Comparison of ENCODE assay signal across 15 cellular contexts in genomic region chr14:23561259-23561658, GRCh38. TPM values are rescaled to one million over a fixed set of nuclear protein-coding genes. Genes with fewer than 3 reads are reported as not detected.
"Had no signal": no experiment of that assay in that cellular context is flagged by ENCODE, and none has a peak within 500 bp of the region (broad histone marks: within the 10 kb centered on the region; RNA-seq: fewer than 3 reads in every experiment).

No MANE protein-coding gene starts in this region.

- H3K27me3 ChIP-seq: ascending aorta, esophagus squamous epithelium, stomach had no signal

- H3K9me3 ChIP-seq: ascending aorta, esophagus squamous epithelium, stomach had no signal

- H3K79me2 ChIP-seq: parathyroid adenoma had no signal

- ATAC-seq: naive thymus-derived CD8-positive, alpha-beta T cell had no signal

- DNase-seq: activated CD4-positive, alpha-beta T cell treated with anti-CD3 and anti-CD28 coated beads, Interleukin-2, amount 50 U/mL, for 4 hours; activated naive CD4-positive, alpha-beta T cell treated with Interleukin-2 at 50 U/mL for 16 hours; activated T-cell treated with anti-CD3 and anti-CD28 coated beads for 4 hours; cerebellar nuclear complex; effector memory CD4-positive, alpha-beta T cell; esophagus squamous epithelium; naive thymus-derived CD8-positive, alpha-beta T cell; stomach; T-helper 2 cell; trophoblast cell; WERI-Rb-1 had no signal

- H3K27ac ChIP-seq: ascending aorta, parathyroid adenoma, stomach, WERI-Rb-1 had no signal

- H2AFZ ChIP-seq: parathyroid adenoma had no signal

- H3K4me3 ChIP-seq: ascending aorta, esophagus squamous epithelium, stomach had no signal

- H3K9ac ChIP-seq: parathyroid adenoma had no signal

- FAIRE-seq: bronchial epithelial cell, endothelial cell of umbilical vein had no signal

RNA-seq across cellular contexts. Expression of gene JPH4, which starts 17.3 kb away (rescaled TPM):
- total RNA-seq: bronchial epithelial cell; endothelial cell of umbilical vein; naive thymus-derived CD8-positive, alpha-beta T cell had no signal
